14 cellular contexts compared by ENCODE assay signal in the genomic region with DNA sequence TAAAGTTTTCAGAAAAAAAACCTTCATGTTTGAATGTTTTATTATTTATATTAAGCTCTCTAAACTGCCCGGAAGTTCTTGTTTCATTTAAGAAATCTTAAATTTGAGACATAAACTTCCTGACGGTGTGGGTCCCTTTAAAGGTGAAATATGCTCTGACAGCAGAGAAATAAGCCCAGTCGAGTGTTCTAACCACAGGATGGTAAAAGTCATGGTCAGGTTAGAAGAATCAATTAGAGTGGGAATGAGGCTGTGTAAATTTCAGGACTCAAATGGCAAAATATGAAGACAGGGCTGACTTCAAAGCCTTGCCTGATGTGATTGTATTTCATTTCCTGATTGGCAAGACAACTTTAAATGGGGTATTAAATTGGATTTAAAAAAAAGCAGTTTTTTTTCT.
DNase-seq lines count a peak whose midpoint lies in the region; ATAC-seq and TF ChIP-seq lines count a peak whose summit lies in the region.
"Had no signal": no experiment of that assay in that cellular context is flagged by ENCODE, and none has a peak within 500 bp of the region (broad histone marks: within the 10 kb centered on the region; RNA-seq: fewer than 3 reads in every experiment).

No MANE protein-coding gene starts in this region.

- TF ChIP-seq CTCF in GM20000 (IDR thresholded peaks at IDR 0.05; ENCODE audit: extremely low read depth, missing control alignments) = no peak

- peak; percentile 35 for ATAC-seq in left ventricle myocardium superior
- ATAC-seq in Right ventricle myocardium superior (ENCODE audit: poor library complexity) = no peak
- ATAC-seq: T-cell had no signal

- intact Hi-C loops in left ventricle myocardium superior (cut with micrococcal nuclease) (no loop called here), Right ventricle myocardium superior (cut with DNase I) (no loop called here)

- H3K27ac ChIP-seq in epithelial cell of prostate = peak overlapping the region; percentile 21
- H3K27ac ChIP-seq: breast epithelium, HL-60 had no signal

- DNase-seq in left ventricle myocardium superior (no peak), Right ventricle myocardium superior (no peak), epithelial cell of prostate (ENCODE audit: low read depth, low spot score) (no peak), pons (ENCODE audit: low spot score) (peak; percentile 46), GM20000 (ENCODE audit: low spot score) (no peak), mesenteric fat pad (ENCODE audit: low spot score) (no peak), NCI-H510A (lab: John Stamatoyannopoulos, UW) (no peak), NCI-H2107 (lab: John Stamatoyannopoulos, UW) (no peak)
- DNase-seq: activated CD4-positive, alpha-beta T cell treated with anti-CD3 and anti-CD28 coated beads for 48 hours; kidney glomerular epithelial cell; NCI-H524; T-cell had no signal
